In the genomic region with DNA sequence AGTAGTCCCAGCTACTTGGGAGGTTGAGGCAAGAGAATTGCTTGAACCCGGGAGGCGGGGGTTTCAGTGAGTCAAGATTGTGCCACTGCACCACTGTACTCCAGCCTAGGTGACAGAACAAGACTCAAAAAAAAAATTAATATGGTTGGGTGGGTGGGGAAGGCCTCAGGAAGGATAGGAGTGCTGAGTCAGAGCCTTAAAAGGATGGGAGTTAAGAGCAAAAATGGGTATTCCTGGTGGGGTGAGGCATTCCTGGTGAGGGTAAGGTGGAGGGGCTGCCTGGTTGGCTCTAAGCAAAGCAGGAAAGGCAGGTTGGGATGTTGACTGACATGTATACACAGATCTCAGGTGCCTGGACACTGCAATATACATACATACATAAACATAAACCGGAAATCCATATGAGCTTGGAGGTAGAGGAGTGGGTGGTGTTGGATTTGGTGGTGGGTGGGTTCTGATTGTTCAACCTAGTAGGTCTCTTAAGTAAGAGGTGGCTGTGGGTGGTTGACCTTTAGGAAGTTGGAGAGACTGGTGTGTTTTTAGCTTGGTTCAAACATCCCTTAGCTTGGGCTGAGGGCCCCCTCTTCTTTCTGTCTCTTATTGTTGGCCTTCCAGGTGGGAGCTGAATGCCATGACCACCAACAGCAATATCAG, we compare ENCODE assay signal across 11 cellular contexts. TPM values are rescaled to one million over a fixed set of nuclear protein-coding genes. Genes with fewer than 3 reads are reported as not detected.
A peak's percentile ranks its signal among the peaks of the same experiment; 100 is the strongest.
DNase-seq lines count a peak whose midpoint lies in the region; ATAC-seq and TF ChIP-seq lines count a peak whose summit lies in the region.
"Had no signal": no experiment of that assay in that cellular context is flagged by ENCODE, and none has a peak within 500 bp of the region (broad histone marks: within the 10 kb centered on the region; RNA-seq: fewer than 3 reads in every experiment).

No MANE protein-coding gene starts in this region.

- H3K36me3 Mint-ChIP-seq in activated naive CD8-positive, alpha-beta T cell treated with anti-CD3 and anti-CD28 coated beads, Interleukin-2, amount 10 ng/mL, durations not matched to agents 7 days and 5 days, result peaks cover 28% of the 10 kb centered on the region
- H3K36me3 Mint-ChIP-seq in naive B cell, result peaks cover 8 to 30% of the 10 kb centered on the region in 2 donors

- no peak overlapping the region for H3K4me2 ChIP-seq in GM23248 (ENCODE audit: unreplicated experiment)

- H3K9me2 ChIP-seq in GM23248 (ENCODE audit: insufficient read depth), result no peaks in the 10 kb centered on the region

- in situ Hi-C loops in GM23248 (cut with MboI), result no loop called here

- CTCF ChIA-PET in A673 (lab: Charles Lee), result no interaction called here

- no peak overlapping the region for H2AFZ ChIP-seq in GM23248

- POLR2A ChIA-PET in A673 (lab: Charles Lee; ENCODE audit: low non-redundant PET), result interaction anchor here (0.6 kb wide), 1 partner anchor 20 kb away, joined by 4 read pairs; no protein-coding TSS in a partner anchor
- POLR2A ChIA-PET in activated naive CD8-positive, alpha-beta T cell treated with anti-CD3 and anti-CD28 coated beads, Interleukin-2, amount 10 ng/mL, durations not matched to agents 7 days and 5 days (lab: Charles Lee), result interaction anchor here (1.1 to 2.6 kb wide), 6 partner anchors 10 to 91 kb away, joined by 3 to 16 read pairs (median 13); partner anchors contain the start of genes CNPY3, CUL7, KLC4 and MRPL2

- peaks cover 22% of the 10 kb centered on the region for H3K4me1 Mint-ChIP-seq in activated naive CD8-positive, alpha-beta T cell treated with anti-CD3 and anti-CD28 coated beads, Interleukin-2, amount 10 ng/mL, durations not matched to agents 7 days and 5 days
- H3K4me1 Mint-ChIP-seq in naive B cell, result peaks cover 29 to 58% (median 53%) of the 10 kb centered on the region in 3 donors

- peak overlapping the region; percentile 28 for H3K4me3 Mint-ChIP-seq in activated naive CD8-positive, alpha-beta T cell treated with anti-CD3 and anti-CD28 coated beads, Interleukin-2, amount 10 ng/mL, durations not matched to agents 7 days and 5 days
- peak overlapping the region; percentile 51 to 95 (median 86) for H3K4me3 Mint-ChIP-seq in naive B cell

- no peaks in the 10 kb centered on the region for H3K9me3 Mint-ChIP-seq in activated naive CD8-positive, alpha-beta T cell treated with anti-CD3 and anti-CD28 coated beads, Interleukin-2, amount 10 ng/mL, durations not matched to agents 7 days and 5 days
- H3K9me3 Mint-ChIP-seq in naive B cell, result no peaks in the 10 kb centered on the region

- no peak for ATAC-seq in activated naive CD8-positive, alpha-beta T cell treated with anti-CD3 and anti-CD28 coated beads, Interleukin-2, amount 10 ng/mL, durations not matched to agents 7 days and 5 days (ENCODE audit: low read depth)
- ATAC-seq in naive B cell (ENCODE audit: low read depth in 2 of 2) (no peak), GM18861 (IDR thresholded peaks at IDR 0.05; ENCODE audit: unreplicated experiment) (no peak), HG02885 (IDR thresholded peaks at IDR 0.05; ENCODE audit: poor library complexity, unreplicated experiment) (no peak)

- no peaks in the 10 kb centered on the region; the same call in 1 of the 2 replicates for H4K20me1 ChIP-seq in GM23248 (ENCODE audit: insufficient read depth)

- no peak overlapping the region; the same call in 1 of the 2 replicates for H3K9ac ChIP-seq in GM23248

- H3K36me3 ChIP-seq in A673 (ENCODE audit: insufficient read depth, low read length, poor library complexity, severe bottlenecking) (peaks cover 45% of the 10 kb centered on the region), GM23248 (ENCODE audit: low read depth) (peaks cover 30% of the 10 kb centered on the region; the same call in 1 of the 2 replicates)

- no peaks in the 10 kb centered on the region for H3K27me3 ChIP-seq in A673 (replicated peaks; ENCODE audit: insufficient read depth, low read depth, low read length, poor library complexity)
- H3K27me3 ChIP-seq in GM23248 (replicated peaks; ENCODE audit: insufficient read depth), result no peaks in the 10 kb centered on the region
- H3K27me3 ChIP-seq: esophagus squamous epithelium, testis had no signal

- intact Hi-C loops in A673 (cut with micrococcal nuclease; ENCODE audit: unreplicated experiment), result no loop called here

- BruUV-seq in A673 (replicated peaks; lab: Mats Ljungman, UMichigan), result no TSS peak

- H3F3A ChIP-seq in GM23248 (ENCODE audit: insufficient read depth), result peaks cover 40% of the 10 kb centered on the region

- H3K27me3 Mint-ChIP-seq in activated naive CD8-positive, alpha-beta T cell treated with anti-CD3 and anti-CD28 coated beads, Interleukin-2, amount 10 ng/mL, durations not matched to agents 7 days and 5 days, result no peaks in the 10 kb centered on the region
- H3K27me3 Mint-ChIP-seq in naive B cell, result no peaks in the 10 kb centered on the region

- H3K4me1 ChIP-seq in A673 (ENCODE audit: insufficient read depth, low read length, poor library complexity, severe bottlenecking), result peaks cover 15% of the 10 kb centered on the region
- H3K4me1 ChIP-seq in GM23248 (ENCODE audit: insufficient read depth), result peaks cover 23% of the 10 kb centered on the region

- H3K27ac Mint-ChIP-seq in activated naive CD8-positive, alpha-beta T cell treated with anti-CD3 and anti-CD28 coated beads, Interleukin-2, amount 10 ng/mL, durations not matched to agents 7 days and 5 days, result peak overlapping the region; percentile 8
- peak overlapping the region in 4 of 6 donors; percentile 33 to 78 (median 74) for H3K27ac Mint-ChIP-seq in naive B cell

- H3K9me3 ChIP-seq in A673 (ENCODE audit: low read depth, low read length, poor library complexity, severe bottlenecking), result no peaks in the 10 kb centered on the region
- no peaks in the 10 kb centered on the region for H3K9me3 ChIP-seq in GM23248 (ENCODE audit: low read depth)
- H3K9me3 ChIP-seq: esophagus squamous epithelium, testis had no signal

- H3K79me2 ChIP-seq in GM23248 (ENCODE audit: insufficient read depth), result peaks cover 87% of the 10 kb centered on the region

- 92 to 95% methylated on average over 3 of the region's 3 CpGs for WGBS in GM23248 (ENCODE audit: low coverage in 1 of 2, low lambda C conversion rate in 2 of 2, missing lambda C conversion rate in 2 of 2), 2 experiments

- H3K4me3 ChIP-seq in A673 (ENCODE audit: low read depth, low read length, poor library complexity, severe bottlenecking), result no peak overlapping the region
- H3K4me3 ChIP-seq in GM23248, result no peak overlapping the region

- H3K27ac ChIP-seq in A673 (ENCODE audit: low read depth, low read length, poor library complexity, severe bottlenecking), result peak overlapping the region; percentile 76
- H3K27ac ChIP-seq in GM23248, result peak overlapping the region; percentile 68

- DNase-seq in A673 (ENCODE audit: low spot score) (no peak), GM23248 (no peak), naive B cell (no peak), occipital lobe (lab: John Stamatoyannopoulos, UW) (no peak)
- DNase-seq in activated naive CD8-positive, alpha-beta T cell treated with anti-CD3 and anti-CD28 coated beads, Interleukin-2, amount 10 ng/mL, durations not matched to agents 7 days and 5 days, result no peak
- no peak for DNase-seq in stimulated activated CD4-positive, alpha-beta T cell treated with anti-CD3 and anti-CD28 coated beads, Interleukin-1b, Interleukin-23, amount 100 ng/mL, for 48 hours
- DNase-seq: esophagus squamous epithelium; stimulated activated CD4-positive, alpha-beta T cell treated with anti-CD3 and anti-CD28 coated beads, Interleukin-4, amount 100 ng/mL, for 4 hours; testis had no signal

- no peak for TF ChIP-seq CTCF in A673 (conservative IDR thresholded peaks at IDR 0.05; ENCODE audit: low read depth, low read length)

RNA-seq across cellular contexts. Expression of gene RRP36, which starts 1.2 kb away (rescaled TPM):
- 104 and 115 TPM in 2 replicates for total RNA-seq in A673 (2021)
- 45.0 and 58.3 TPM in 2 replicates for total RNA-seq in GM23248 (2014; rRNA removed; shearing (Covaris generic))
- polyA plus RNA-seq in GM23248 (2016; fragmentation: Nextera tagmentation; extraction: Ambion mirVana), result 71.6 and 74.3 TPM in 2 replicates
- 10 to 100 TPM; 63.8 to 65.6 TPM for total RNA-seq in activated naive CD8-positive, alpha-beta T cell treated with anti-CD3 and anti-CD28 coated beads, Interleukin-2, amount 10 ng/mL, durations not matched to agents 7 days and 5 days
- 10 to 100 TPM; 27.8 to 55.0 (median 39.8) TPM for polyA plus RNA-seq in naive B cell (ENCODE audit: low read depth in 6 of 6)
- 52.3 TPM for total RNA-seq in occipital lobe

RNA-seq across cellular contexts. Expression of gene KLHDC3, which starts 6.1 kb away (rescaled TPM):
- 90.1 and 108 TPM in 2 replicates for total RNA-seq in A673 (2021)
- total RNA-seq in GM23248 (2014; rRNA removed; shearing (Covaris generic)), result 124 and 129 TPM in 2 replicates
- polyA plus RNA-seq in GM23248 (2016; fragmentation: Nextera tagmentation; extraction: Ambion mirVana), result 94.3 and 95.4 TPM in 2 replicates
- 10 to 100 TPM; 69.4 to 69.9 TPM for total RNA-seq in activated naive CD8-positive, alpha-beta T cell treated with anti-CD3 and anti-CD28 coated beads, Interleukin-2, amount 10 ng/mL, durations not matched to agents 7 days and 5 days
- 100 to 1,000 TPM in 1 of 6 donors, 10 to 100 TPM in 5; 88.7 to 121 (median 92.0) TPM for polyA plus RNA-seq in naive B cell (ENCODE audit: low read depth in 6 of 6)
- total RNA-seq in occipital lobe, result 145 TPM

RNA-seq across cellular contexts. Expression of gene MEA1, which starts 6.4 kb away (rescaled TPM):
- total RNA-seq in A673 (2021) (113 and 125 TPM in 2 replicates), occipital lobe (27.8 TPM)
- total RNA-seq in GM23248 (2014; rRNA removed; shearing (Covaris generic)), result 83.1 and 100 TPM in 2 replicates
- polyA plus RNA-seq in GM23248 (2016; fragmentation: Nextera tagmentation; extraction: Ambion mirVana) (171 and 175 TPM in 2 replicates), naive B cell (ENCODE audit: low read depth in 6 of 6) (100 to 1,000 TPM in 4 of 6 donors, 10 to 100 TPM in 2; 91.3 to 172 (median 103) TPM)
- total RNA-seq in activated naive CD8-positive, alpha-beta T cell treated with anti-CD3 and anti-CD28 coated beads, Interleukin-2, amount 10 ng/mL, durations not matched to agents 7 days and 5 days, result 10 to 100 TPM; 61.2 to 70.1 TPM

RNA-seq across cellular contexts. Expression of gene CUL7, which starts 33.5 kb away (rescaled TPM):
- total RNA-seq in A673 (2021) (29.4 and 30.7 TPM in 2 replicates), occipital lobe (12.8 TPM)
- total RNA-seq in GM23248 (2014; rRNA removed; shearing (Covaris generic)), result 50.1 and 54.1 TPM in 2 replicates
- polyA plus RNA-seq in GM23248 (2016; fragmentation: Nextera tagmentation; extraction: Ambion mirVana) (21.8 and 23.7 TPM in 2 replicates), naive B cell (ENCODE audit: low read depth in 6 of 6) (1 to 10 TPM; 3.1 to 6.4 (median 4.4) TPM)
- total RNA-seq in activated naive CD8-positive, alpha-beta T cell treated with anti-CD3 and anti-CD28 coated beads, Interleukin-2, amount 10 ng/mL, durations not matched to agents 7 days and 5 days, result 10 to 100 TPM; 10.2 to 12.7 TPM

RNA-seq across cellular contexts. Expression of gene PPP2R5D, which starts 35.8 kb away (rescaled TPM):
- total RNA-seq in A673 (2021), result 73.6 and 77.1 TPM in 2 replicates
- 39.1 and 42.7 TPM in 2 replicates for total RNA-seq in GM23248 (2014; rRNA removed; shearing (Covaris generic))
- 40.7 and 41.4 TPM in 2 replicates for polyA plus RNA-seq in GM23248 (2016; fragmentation: Nextera tagmentation; extraction: Ambion mirVana)
- 10 to 100 TPM; 54.7 to 58.8 TPM for total RNA-seq in activated naive CD8-positive, alpha-beta T cell treated with anti-CD3 and anti-CD28 coated beads, Interleukin-2, amount 10 ng/mL, durations not matched to agents 7 days and 5 days
- polyA plus RNA-seq in naive B cell (ENCODE audit: low read depth in 6 of 6), result 10 to 100 TPM; 13.6 to 23.8 (median 14.5) TPM
- 33.2 TPM for total RNA-seq in occipital lobe
